8 cellular contexts compared by ENCODE assay signal in genomic region chr19:49469828-49470614, GRCh38. TPM values are rescaled to one million over a fixed set of nuclear protein-coding genes. Genes with fewer than 3 reads are reported as not detected.
DNase-seq lines count a peak whose midpoint lies in the region; ATAC-seq and TF ChIP-seq lines count a peak whose summit lies in the region.

No MANE protein-coding gene starts in this region.

- ATAC-seq in GM21526 (IDR thresholded peaks at IDR 0.05; ENCODE audit: low FRiP score, unreplicated experiment) = peak; percentile 34

- H3K4me1 ChIP-seq in OCI-LY1 (ENCODE audit: insufficient read depth, low read length, severe bottlenecking) = peaks cover 38% of the 10 kb centered on the region
- peaks cover 0 to 4% of the 10 kb centered on the region in 2 donors for H3K4me1 ChIP-seq in ascending aorta

- no peaks in the 10 kb centered on the region for H3K79me2 ChIP-seq in OCI-LY1 (ENCODE audit: insufficient read depth, low read length)

- TF ChIP-seq CTCF in OCI-LY1 (IDR thresholded peaks at IDR 0.05; ENCODE audit: low read length) (peak; percentile 78), ascending aorta (IDR thresholded peaks at IDR 0.05) (peak in 1 of 3 experiments; percentile 6)

- intact Hi-C loops in ascending aorta (cut with DNase I) = no loop called here

- no peaks in the 10 kb centered on the region for H3K9me2 ChIP-seq in OCI-LY1 (ENCODE audit: low read depth, low read length)

- H3K9ac ChIP-seq in OCI-LY1 (ENCODE audit: low read length) = no peak overlapping the region

- H3K9me3 ChIP-seq in OCI-LY1 (ENCODE audit: low read length) (no peaks in the 10 kb centered on the region), ascending aorta (no peaks in the 10 kb centered on the region)

- H3K4me3 ChIP-seq in OCI-LY1 (ENCODE audit: low read depth, low read length, poor library complexity, severe bottlenecking) = no peak overlapping the region
- H3K4me3 ChIP-seq in ascending aorta = no peak overlapping the region

- H3K4me2 ChIP-seq in OCI-LY1 (ENCODE audit: low read length) = no peak overlapping the region

- H3K36me3 ChIP-seq in OCI-LY1 (ENCODE audit: insufficient read depth, low read length) = peaks cover 4% of the 10 kb centered on the region
- H3K36me3 ChIP-seq in ascending aorta = peaks cover 4 to 6% of the 10 kb centered on the region in 2 donors

- DNase-seq in D341Med (ENCODE audit: low spot score) (peak; percentile 55), NCI-H2196 (lab: John Stamatoyannopoulos, UW; ENCODE audit: unreplicated experiment) (no peak), COLO829 (ENCODE audit: low spot score) (no peak), ascending aorta (ENCODE audit: low spot score in 2 of 2) (no peak)
- peak; percentile 53 for DNase-seq in activated naive CD4-positive, alpha-beta T cell treated with anti-CD3 and anti-CD28 coated beads, Interleukin-2, amount 50 U/mL, for 16 hours
- DNase-seq in stimulated activated CD4-positive, alpha-beta T cell treated with anti-CD3 and anti-CD28 coated beads, Interleukin-15, amount 100 ng/mL, for 24 hours = peak; percentile 85

- H3K27me3 ChIP-seq in OCI-LY1 (ENCODE audit: insufficient read depth, low read length) = no peaks in the 10 kb centered on the region
- no peaks in the 10 kb centered on the region for H3K27me3 ChIP-seq in ascending aorta

- no peaks in the 10 kb centered on the region for H3F3A ChIP-seq in OCI-LY1 (ENCODE audit: insufficient read depth, low read length)

- H2AFZ ChIP-seq in OCI-LY1 (ENCODE audit: low read length) = no peak overlapping the region

- H3K27ac ChIP-seq in OCI-LY1 (ENCODE audit: low read depth, low read length, poor library complexity, severe bottlenecking) = peak overlapping the region; percentile 21
- peak overlapping the region in 1 of 2 donors; percentile 18 for H3K27ac ChIP-seq in ascending aorta

- H4K20me1 ChIP-seq in OCI-LY1 (ENCODE audit: insufficient read depth, low read length) = no peaks in the 10 kb centered on the region

RNA-seq across cellular contexts. Expression of gene FLT3LG, which starts 4.0 kb away (rescaled TPM):
- 37.3 TPM for total RNA-seq in ascending aorta

RNA-seq across cellular contexts. Expression of gene ALDH16A1, which starts 17.0 kb away (rescaled TPM):
- total RNA-seq in ascending aorta = 27.9 TPM

RNA-seq across cellular contexts. Expression of gene RPL13A, which starts 17.4 kb away (rescaled TPM):
- total RNA-seq in ascending aorta = 2,737 TPM

RNA-seq across cellular contexts. Expression of gene PIH1D1, which starts 18.4 kb away (rescaled TPM):
- 177 TPM for total RNA-seq in ascending aorta

RNA-seq across cellular contexts. Expression of gene RPS11, which starts 26.2 kb away (rescaled TPM):
- total RNA-seq in ascending aorta = 3,554 TPM

Comparison
In these comparisons a context has a peak if more than half of its experiments do, and no peak if none do; other contexts are left out.
1. DNase-seq: peak in D341Med (single experiment), activated naive CD4-positive, alpha-beta T cell treated with anti-CD3 and anti-CD28 coated beads, Interleukin-2, amount 50 U/mL, for 16 hours (single experiment) and stimulated activated CD4-positive, alpha-beta T cell treated with anti-CD3 and anti-CD28 coated beads, Interleukin-15, amount 100 ng/mL, for 24 hours (single experiment); none in NCI-H2196 (single experiment), COLO829 (single experiment) and ascending aorta (0 of 2).